In genomic region chr9:114401344-114401743, GRCh38 we compare ENCODE assay signal across 20 cellular contexts. TPM values are rescaled to one million over a fixed set of nuclear protein-coding genes. Genes with fewer than 3 reads are reported as not detected.
A peak's percentile ranks its signal among the peaks of the same experiment; 100 is the strongest.
DNase-seq lines count a peak whose midpoint lies in the region; ATAC-seq, FAIRE-seq and TF ChIP-seq lines count a peak whose summit lies in the region.
"Had no signal": no experiment of that assay in that cellular context is flagged by ENCODE, and none has a peak within 500 bp of the region (broad histone marks: within the 10 kb centered on the region; RNA-seq: fewer than 3 reads in every experiment).

No MANE protein-coding gene starts in this region.

- H4K20me1 ChIP-seq in HepG2 (ENCODE audit: insufficient read depth, low read length) (no peaks in the 10 kb centered on the region), K562 (replicated peaks; ENCODE audit: control insufficient read depth, insufficient read depth, low read length) (0 out of 2 replicates have a peak, but pooled peaks cover 3% of the 10 kb centered on the region), neural progenitor cell (ENCODE audit: low read depth) (no peaks in the 10 kb centered on the region)

- H3K36me3 Mint-ChIP-seq in chondrocyte (ENCODE audit: low read depth) (no peaks in the 10 kb centered on the region), neural progenitor cell (no peaks in the 10 kb centered on the region)

- POLR2A ChIA-PET in HepG2 (lab: Yijun Ruan, JAX) (interaction anchor here (0.9 to 1.9 kb wide), 4 partner anchors 9 to 186 kb away, joined by 4 to 5 read pairs (median 4); partner anchors contain the start of genes AKNA and ATP6V1G1), K562 (lab: Yijun Ruan, JAX) (interaction anchor here (0.6 to 2.1 kb wide), 2 partner anchors 10 to 406 kb away, joined by 3 to 6 read pairs; no protein-coding TSS in a partner anchor)

- TF ChIP-seq EP300 in HepG2 (IDR thresholded peaks at IDR 0.05; ENCODE audit: low read depth in 2 of 2, low read length in 2 of 2) (no peak), HepG2 (CRISPR knock-in tag; IDR thresholded peaks at IDR 0.05; ENCODE audit: borderline replicate concordance) (no peak), K562 (IDR thresholded peaks at IDR 0.05; ENCODE audit: low read length) (no peak)

- no peaks in the 10 kb centered on the region for H3K27me3 Mint-ChIP-seq in chondrocyte (ENCODE audit: low read depth)
- peaks cover 13% of the 10 kb centered on the region for H3K27me3 Mint-ChIP-seq in neural progenitor cell (ENCODE audit: insufficient read depth, low read depth)

- H3K36me3 ChIP-seq in HepG2 (replicated peaks in 1 of 2; ENCODE audit: control insufficient read depth in 1 of 2, insufficient read depth in 2 of 2, low read length in 2 of 2) (no peaks in the 10 kb centered on the region), right lobe of liver (no peaks in the 10 kb centered on the region), K562 (ENCODE audit: control insufficient read depth, insufficient read depth, low read length) (no peaks in the 10 kb centered on the region), mucosa of descending colon (ENCODE audit: low read depth) (no peaks in the 10 kb centered on the region), neural progenitor cell (no peaks in the 10 kb centered on the region)

- CTCF ChIA-PET in HepG2 (lab: Yijun Ruan, JAX; ENCODE audit: low intra/inter-chr PET ratio, low total read pairs), result no interaction called here
- CTCF ChIA-PET in K562 (lab: Yijun Ruan, JAX; ENCODE audit: low intra/inter-chr PET ratio), result no interaction called here

- H3K4me3 ChIP-seq in HepG2 (replicated peaks in 1 of 3; ENCODE audit: insufficient read depth in 1 of 3, low read depth in 2 of 3, low read length in 3 of 3) (peak overlapping the region in 1 of 3 experiments; percentile 44; a peak in 2 of 6 replicates), right lobe of liver (no peak overlapping the region), K562 (no peak overlapping the region), mucosa of descending colon (no peak overlapping the region), neural progenitor cell (no peak overlapping the region)
- H3K4me3 ChIP-seq: GM23248 had no signal

- no peaks in the 10 kb centered on the region for H3K9me1 ChIP-seq in K562 (ENCODE audit: control insufficient read depth, insufficient read depth, low read length)

- H3K9me3 Mint-ChIP-seq in chondrocyte (ENCODE audit: low read depth) (no peaks in the 10 kb centered on the region), neural progenitor cell (no peaks in the 10 kb centered on the region)

- H3K27me3 ChIP-seq in HepG2 (ENCODE audit: control insufficient read depth in 1 of 2, insufficient read depth in 2 of 2, low read length in 2 of 2) (no peaks in the 10 kb centered on the region), right lobe of liver (no peaks in the 10 kb centered on the region), K562 (ENCODE audit: control insufficient read depth in 2 of 2, insufficient read depth in 2 of 2, low read length in 2 of 2) (no peaks in the 10 kb centered on the region), neural progenitor cell (no peaks in the 10 kb centered on the region)

- H3K4me1 ChIP-seq in HepG2 (ENCODE audit: insufficient read depth, low read length) (peaks cover 63% of the 10 kb centered on the region), right lobe of liver (peaks cover 0 to 14% (median 2%) of the 10 kb centered on the region in 4 donors), K562 (replicated peaks in 1 of 2; ENCODE audit: control insufficient read depth in 2 of 2, insufficient read depth in 2 of 2, low read length in 2 of 2) (peaks cover 10 to 19% of the 10 kb centered on the region in 2 experiments), mucosa of descending colon (ENCODE audit: low read depth) (peaks cover 33% of the 10 kb centered on the region), neural progenitor cell (peaks cover 8% of the 10 kb centered on the region)

- peak; percentile 55 for ATAC-seq in HepG2
- no peak for ATAC-seq in right lobe of liver
- no peak for ATAC-seq in K562
- peak; percentile 58 for ATAC-seq in mucosa of descending colon
- ATAC-seq: HCT116 had no signal

- H3K27ac Mint-ChIP-seq in chondrocyte (ENCODE audit: unreplicated experiment) (no peak overlapping the region), neural progenitor cell (no peak overlapping the region)

- H3K9me3 ChIP-seq in HepG2 (ENCODE audit: low read length), result no peaks in the 10 kb centered on the region
- no peaks in the 10 kb centered on the region for H3K9me3 ChIP-seq in right lobe of liver
- no peaks in the 10 kb centered on the region for H3K9me3 ChIP-seq in K562 (replicated peaks; ENCODE audit: control insufficient read depth, insufficient read depth, low read depth, low read length)
- no peaks in the 10 kb centered on the region for H3K9me3 ChIP-seq in mucosa of descending colon
- no peaks in the 10 kb centered on the region for H3K9me3 ChIP-seq in neural progenitor cell (ENCODE audit: low read depth)

- H3K4me1 Mint-ChIP-seq in chondrocyte (ENCODE audit: low read depth) (peaks cover 17% of the 10 kb centered on the region), neural progenitor cell (peaks cover 12% of the 10 kb centered on the region)

- H3F3A ChIP-seq in neural progenitor cell (ENCODE audit: low read depth), result peaks cover 13% of the 10 kb centered on the region

- 0 out of 4 replicates have a peak, but pooled peaks of 1 of the 2 experiments have one; percentile 27 for TF ChIP-seq POLR2A in HepG2 (IDR thresholded peaks at IDR 0.05; ENCODE audit: insufficient read depth in 1 of 2, low read depth in 2 of 2, low read length in 2 of 2)
- TF ChIP-seq POLR2A in right lobe of liver (IDR thresholded peaks at IDR 0.05), result no peak
- no peak for TF ChIP-seq POLR2A in K562 (conservative IDR thresholded peaks at IDR 0.05)

- WGBS in HepG2 (ENCODE audit: low lambda C conversion rate), result 14% methylated on average over 6 of the region's 7 CpGs
- 86% methylated on average over 6 of the region's 7 CpGs for WGBS in right lobe of liver (ENCODE audit: insufficient coverage, low coverage, low lambda C conversion rate, missing lambda C conversion rate)
- WGBS in K562 (ENCODE audit: insufficient coverage, low coverage, missing lambda C conversion rate), result 43% methylated on average over 7 of the region's 7 CpGs

- H3K9ac ChIP-seq in HepG2 (ENCODE audit: insufficient read depth, low read depth, low read length) (peak overlapping the region; percentile 19; the same call in 1 of the 2 replicates), K562 (ENCODE audit: insufficient read depth in 1 of 2, low read depth in 2 of 2, low read length in 2 of 2) (no peak overlapping the region), neural progenitor cell (no peak overlapping the region)
- H3K9ac ChIP-seq: GM23248 had no signal

- intact Hi-C loops in HepG2 (cut with micrococcal nuclease; ENCODE audit: unreplicated experiment), result loop anchor here (10.0 kb wide), 2 partner anchors 613 to 1833 kb away; no protein-coding TSS in a partner anchor
- intact Hi-C loops in right lobe of liver (cut with DNase I), result loop anchor here (10.0 kb wide), 1 partner anchor 253 kb away; the partner anchor contains the start of gene TEX53 (in 2 of the 2)
- intact Hi-C loops in K562 (cut with micrococcal nuclease), result no loop called here
- intact Hi-C loops in mucosa of descending colon (cut with DNase I, micrococcal nuclease), result loop anchor here in 1 of 2 donors (10.0 kb wide), 1 partner anchor 93 kb away; no protein-coding TSS in a partner anchor

- in situ Hi-C loops in HepG2 (cut with HindIII; ENCODE audit: extremely low pct_ligation_motif_present, low pct_unique_long_range_greater_than_20kb) (loop anchor here (10.0 to 25.0 kb wide), 3 partner anchors 103 to 511 kb away; partner anchors contain the start of genes TEX53 and WHRN), K562 (cut with MboI) (loop anchor here (10.0 kb wide), 1 partner anchor 513 kb away; no protein-coding TSS in a partner anchor)

- H2AFZ ChIP-seq in HepG2 (ENCODE audit: low read length) (peak overlapping the region; percentile 60), K562 (ENCODE audit: low read depth, low read length) (no peak overlapping the region), neural progenitor cell (replicated peaks) (no peak overlapping the region)
- H2AFZ ChIP-seq: GM23248 had no signal

- H3K4me2 ChIP-seq in HepG2 (ENCODE audit: low read depth, low read length) (peak overlapping the region; percentile 69), K562 (ENCODE audit: insufficient read depth, low read length) (no peak overlapping the region), neural progenitor cell (no peak overlapping the region)

- peak; percentile 90 for FAIRE-seq in HepG2 (lab: Jason Lieb, UNC)
- no peak for FAIRE-seq in K562 (lab: Jason Lieb, UNC)
- FAIRE-seq: G401.6 had no signal

- BruUV-seq in HepG2 (replicated peaks; lab: Mats Ljungman, UMichigan) (no TSS peak), K562 (replicated peaks; lab: Mats Ljungman, UMichigan) (no TSS peak)

- TF ChIP-seq CTCF in HepG2 (CRISPR knock-in tag; IDR thresholded peaks at IDR 0.05) (no peak), right lobe of liver (IDR thresholded peaks at IDR 0.05) (no peak), K562 (IDR thresholded peaks at IDR 0.05 in 2 of 3, conservative IDR thresholded peaks at IDR 0.05 in 1 of 3; ENCODE audit: insufficient read depth in 2 of 3, low read depth in 1 of 3, low read length in 3 of 3) (no peak), mucosa of descending colon (IDR thresholded peaks at IDR 0.05) (no peak), chondrocyte (IDR thresholded peaks at IDR 0.05) (no peak), neural progenitor cell (IDR thresholded peaks at IDR 0.05) (no peak)

- DNase-seq in HepG2 (ENCODE audit: low spot score) (peak; percentile 77), right lobe of liver (no peak), K562 (ENCODE audit: extremely low read depth in 1 of 4, low spot score in 3 of 4) (no peak), mucosa of descending colon (peak; percentile 54 to 67 (median 60)), iPS-NIHi11 (ENCODE audit: low spot score) (no peak), chondrocyte (ENCODE audit: low spot score) (no peak), neural progenitor cell (ENCODE audit: low spot score) (no peak)
- DNase-seq: C1 segment of cervical spinal cord; COR-L47; DMS79 treated with DMSO at 0.1 percent for 48 hours; GM23248; IMR-90; NCI-H1417; NCI-H1930; NCI-H2171; NCI-H446 treated with DMSO at 0.1 percent for 48 hours; NK-92 treated with Interleukin-12 subunit alpha and Interleukin-12 subunit beta, amount 100 ng/mL, for 24 hours; OCI-M1 had no signal

- TF ChIP-seq RAD21 in HepG2 (CRISPR knock-in tag; IDR thresholded peaks at IDR 0.05) (no peak), K562 (CRISPR knock-in tag; conservative IDR thresholded peaks at IDR 0.05 in 1 of 2, IDR thresholded peaks at IDR 0.05 in 1 of 2) (no peak)

- H3K79me2 ChIP-seq in HepG2 (ENCODE audit: insufficient read depth, low read length), result no peaks in the 10 kb centered on the region
- H3K79me2 ChIP-seq in K562 (ENCODE audit: control insufficient read depth, insufficient read depth, low read length), result no peaks in the 10 kb centered on the region
- no peaks in the 10 kb centered on the region for H3K79me2 ChIP-seq in neural progenitor cell (ENCODE audit: low read depth)

- peak overlapping the region; percentile 52 for H3K27ac ChIP-seq in HepG2 (ENCODE audit: extremely low read length, insufficient read depth, low read length)
- no peak overlapping the region for H3K27ac ChIP-seq in right lobe of liver
- H3K27ac ChIP-seq in K562 (ENCODE audit: extremely low read depth, low read depth, low read length), result no peak overlapping the region
- no peak overlapping the region for H3K27ac ChIP-seq in neural progenitor cell
- H3K27ac ChIP-seq: GM23248 had no signal

- no peak overlapping the region for H3K4me3 Mint-ChIP-seq in chondrocyte (ENCODE audit: unreplicated experiment)
- no peak overlapping the region for H3K4me3 Mint-ChIP-seq in neural progenitor cell

RNA-seq across cellular contexts. Expression of gene AKNA, which starts 13.6 kb away (rescaled TPM):
- total RNA-seq in HepG2 (2016; rRNA removed; fragmentation: Illumina TruSeq; extraction: Trizol), result 2.5 and 3.1 TPM in 2 replicates
- total RNA-seq in HepG2 (2016; cell fraction: cytosol; rRNA removed; fragmentation: Illumina TruSeq; extraction: Trizol; ENCODE audit: low read depth), result 0.44 and 0.81 TPM in 2 replicates
- total RNA-seq in HepG2 (2016; cell fraction: insoluble cytoplasmic fraction; rRNA removed; fragmentation: Illumina TruSeq; extraction: Trizol), result 2.1 and 3.1 TPM in 2 replicates
- 1.4 and 1.9 TPM in 2 replicates for total RNA-seq in HepG2 (2016; cell fraction: membrane; rRNA removed; fragmentation: Illumina TruSeq; extraction: Trizol)
- total RNA-seq in HepG2 (2016; cell fraction: nucleus; rRNA removed; fragmentation: Illumina TruSeq; extraction: Trizol), result 2.4 and 2.8 TPM in 2 replicates
- polyA plus RNA-seq in HepG2 (2011; rRNA removed), result 3.0 and 4.8 TPM in 2 replicates
- polyA plus RNA-seq in HepG2 (2011; cell fraction: cytosol; rRNA removed), result 2.1 and 2.5 TPM in 2 replicates
- polyA plus RNA-seq in HepG2 (2011; cell fraction: nucleus; rRNA removed), result 15.0 and 15.5 TPM in 2 replicates
- polyA plus RNA-seq in HepG2 (2012), result 4.7 and 7.6 TPM in 2 replicates
- 0.41 and 0.43 TPM in 2 replicates for polyA plus RNA-seq in HepG2 (2016; cell fraction: cytosol; fragmentation: Illumina TruSeq; extraction: Trizol; ENCODE audit: low read depth)
- polyA plus RNA-seq in HepG2 (2016; cell fraction: insoluble cytoplasmic fraction; fragmentation: Illumina TruSeq; extraction: Trizol; ENCODE audit: low read depth), result 2.0 and 3.7 TPM in 2 replicates
- 1.1 and 1.4 TPM in 2 replicates for polyA plus RNA-seq in HepG2 (2016; cell fraction: membrane; fragmentation: Illumina TruSeq; extraction: Trizol; ENCODE audit: low read depth)
- polyA plus RNA-seq in HepG2 (2016; cell fraction: nucleus; fragmentation: Illumina TruSeq; extraction: Trizol; ENCODE audit: insufficient read depth, low read depth), result 6.0 and 6.2 TPM in 2 replicates
- polyA minus RNA-seq in HepG2 (2011; rRNA and poly(A)+ RNA removed; ENCODE audit: low replicate concordance), result 7.8 and 7.9 TPM in 2 replicates
- 3.5 and 3.7 TPM in 2 replicates for polyA minus RNA-seq in HepG2 (2011; cell fraction: cytosol; rRNA and poly(A)+ RNA removed)
- 12.0 and 15.4 TPM in 2 replicates for polyA minus RNA-seq in HepG2 (2011; cell fraction: nucleus; rRNA and poly(A)+ RNA removed)
- total RNA-seq in right lobe of liver, result 10 to 100 TPM in 3 of 6 experiments, 1 to 10 TPM in 3; 4.7 to 15.1 (median 9.8) TPM
- 30.2 and 45.5 TPM in 2 replicates for total RNA-seq in K562 (2011; cell fraction: chromatin; rRNA removed; ENCODE audit: low replicate concordance)
- 25.4 and 26.7 TPM in 2 replicates for total RNA-seq in K562 (2011; cell fraction: nucleolus; rRNA removed)
- total RNA-seq in K562 (2011; cell fraction: nucleoplasm; rRNA removed), result 26.6 and 27.0 TPM in 2 replicates
- 5.3 and 8.1 TPM in 2 replicates for total RNA-seq in K562 (2014; rRNA removed)
- 3.7 and 3.9 TPM in 2 replicates for total RNA-seq in K562 (2014; rRNA removed; fragmentation: Illumina TruSeq; extraction: Trizol)
- total RNA-seq in K562 (2015; rRNA removed; fragmentation: Illumina TruSeq; extraction: Trizol), result 2.6 and 2.7 TPM in 2 replicates
- total RNA-seq in K562 (2021), result 16.9 and 20.5 TPM in 2 replicates
- 1.4 and 3.4 TPM in 2 replicates for polyA plus RNA-seq in K562 (2011; rRNA removed)
- polyA plus RNA-seq in K562 (2011; cell fraction: cytosol; rRNA removed), result 2.0 and 2.3 TPM in 2 replicates
- 8.0 and 8.2 TPM in 2 replicates for polyA plus RNA-seq in K562 (2011; cell fraction: nucleus; rRNA removed)
- 5.2 and 92.5 TPM in 2 replicates for polyA plus RNA-seq in K562 (2012)
- polyA plus RNA-seq in K562 (2014; fragmentation: Illumina TruSeq; extraction: Trizol), result 11.1 and 14.0 TPM in 2 replicates
- under 1 TPM; 0.29 to 0.37 TPM for polyA plus RNA-seq in K562 (2014; fragmentation: Nextera tagmentation; extraction: Ambion mirVana)
- 6.5 and 6.7 TPM in 2 replicates for polyA plus RNA-seq in K562 (2014; rRNA removed)
- 3.1 and 3.8 TPM in 2 replicates for polyA minus RNA-seq in K562 (2011; rRNA and poly(A)+ RNA removed)
- 1.9 and 4.6 TPM in 2 replicates for polyA minus RNA-seq in K562 (2011; cell fraction: cytosol; rRNA and poly(A)+ RNA removed)
- polyA minus RNA-seq in K562 (2011; cell fraction: nucleus; rRNA and poly(A)+ RNA removed), result 6.1 and 8.6 TPM in 2 replicates
- total RNA-seq in mucosa of descending colon, result 10 to 100 TPM; 29.3 to 45.1 (median 44.9) TPM
- 19.1 to 43.1 TPM (median 43.0 TPM) in 3 replicates for total RNA-seq in chondrocyte
- 11.4 and 13.4 TPM in 2 replicates for total RNA-seq in neural progenitor cell (ENCODE audit: low replicate concordance)

Comparison
In these comparisons a context has a peak if more than half of its experiments do, and no peak if none do; other contexts are left out.
1. ATAC-seq: peak in HepG2 (single experiment) and mucosa of descending colon (single experiment); none in right lobe of liver (0 of 4) and K562 (single experiment).
2. DNase-seq: peak in HepG2 (single experiment) and mucosa of descending colon (3 of 3); none in right lobe of liver (0 of 3), K562 (0 of 4), iPS-NIHi11 (single experiment), chondrocyte (single experiment) and neural progenitor cell (single experiment).
3. Of the 241 proteins assayed by ChIP-seq in both HepG2 and K562: peak only in HepG2: ELF1, ETV5, GATAD2A, IRF2, KAT8, PBX2 and 4 more; only in K562: none; in both: none; in neither: 228; mixed calls (peak in some experiments, not most) for 3.